In genomic region chr1:31183927-31184554, GRCh38 we compare ENCODE assay signal across 8 cellular contexts. TPM values are rescaled to one million over a fixed set of nuclear protein-coding genes. Genes with fewer than 3 reads are reported as not detected.
DNase-seq lines count a peak whose midpoint lies in the region; ATAC-seq and TF ChIP-seq lines count a peak whose summit lies in the region.

No MANE protein-coding gene starts in this region.

- no peaks in the 10 kb centered on the region for H4K20me1 ChIP-seq in Karpas-422 (ENCODE audit: insufficient read depth, low read depth, low read length)

- TF ChIP-seq CTCF in RWPE1 (conservative IDR thresholded peaks at IDR 0.05; ENCODE audit: low read depth), result peak; percentile 80

- no peak for ATAC-seq in esophagus mucosa

- no peaks in the 10 kb centered on the region for H3K9me3 ChIP-seq in Karpas-422 (ENCODE audit: low read length)

- no peak overlapping the region for H3K4me3 ChIP-seq in Karpas-422 (ENCODE audit: low read length)

- no peak overlapping the region for H3K4me2 ChIP-seq in Karpas-422 (ENCODE audit: low read depth, low read length, poor library complexity, severe bottlenecking)

- no peak overlapping the region for H3K27ac ChIP-seq in Karpas-422 (ENCODE audit: low read length)
- no peak overlapping the region for H3K27ac ChIP-seq in RWPE1

- no peak overlapping the region for H2AFZ ChIP-seq in Karpas-422 (ENCODE audit: low read length)

- DNase-seq in NCI-H1417 (lab: John Stamatoyannopoulos, UW), result peak; percentile 50 to 81 (median 55)
- no peak for DNase-seq in NCI-H1417 treated with DMSO at 0.1 percent for 48 hours (lab: John Stamatoyannopoulos, UW)
- DNase-seq in Karpas-422, result peak; percentile 78
- DNase-seq in RWPE1 (ENCODE audit: low spot score), result peak; percentile 51
- DNase-seq in cerebellum (ENCODE audit: low spot score), result peak; percentile 63
- DNase-seq in midbrain (lab: John Stamatoyannopoulos, UW), result peak; percentile 34
- no peak for DNase-seq in A172 (ENCODE audit: low spot score)

- H3K9ac ChIP-seq in Karpas-422 (ENCODE audit: low read length), result no peak overlapping the region

- H3K27me3 ChIP-seq in Karpas-422 (ENCODE audit: low read length), result no peaks in the 10 kb centered on the region

- no peaks in the 10 kb centered on the region for H3K36me3 ChIP-seq in Karpas-422 (ENCODE audit: insufficient read depth, low read length)

- no peaks in the 10 kb centered on the region for H3K9me2 ChIP-seq in Karpas-422 (replicated peaks; ENCODE audit: insufficient read depth, low read length)

- peaks cover 16% of the 10 kb centered on the region for H3K4me1 ChIP-seq in Karpas-422 (ENCODE audit: low read length)

- POLR2A ChIA-PET in RWPE1 (lab: Yijun Ruan, JAX; ENCODE audit: low non-redundant PET), result no interaction called here

- H3K79me2 ChIP-seq in Karpas-422 (ENCODE audit: low read length), result no peaks in the 10 kb centered on the region

- CTCF ChIA-PET in RWPE1 (lab: Yijun Ruan, JAX), result interaction anchor here (0.5 to 1.6 kb wide), 20 partner anchors 11 to 395 kb away, joined by 3 to 7 read pairs (median 3); no protein-coding TSS in a partner anchor

RNA-seq across cellular contexts. Expression of gene NKAIN1, which starts 55.6 kb away (rescaled TPM):
- total RNA-seq in Karpas-422 (2014; rRNA removed; shearing (Covaris generic); ENCODE audit: low replicate concordance), result not detected in 2 replicates
- total RNA-seq in cerebellum, result 30.8 TPM
- total RNA-seq in A172 (2014; rRNA removed; shearing (Covaris generic)), result 2.5 and 3.3 TPM in 2 replicates
- total RNA-seq in esophagus mucosa, result 0.92 TPM

Comparison
In these comparisons a context has a peak if more than half of its experiments do, and no peak if none do; other contexts are left out.
1. DNase-seq: peak in NCI-H1417 (3 of 3), Karpas-422 (single experiment), RWPE1 (single experiment), cerebellum (single experiment) and midbrain (single experiment); none in NCI-H1417 treated with DMSO at 0.1 percent for 48 hours (single experiment) and A172 (single experiment).